ENCODE assay signal across 8 cellular contexts in genomic region chrX:51892921-51893745, GRCh38. TPM values are rescaled to one million over a fixed set of nuclear protein-coding genes. Genes with fewer than 3 reads are reported as not detected.
DNase-seq lines count a peak whose midpoint lies in the region; ATAC-seq and TF ChIP-seq lines count a peak whose summit lies in the region.

TSS of gene MAGED1 (plus strand) at chrX:51893623. CDS start at chrX:51894305, 682 bp downstream.

- peak within 1 kb of the TSS in 6 of 8 donors; percentile 69 to 79 (median 76) for H3K27ac ChIP-seq in spleen

- H3K4me1 ChIP-seq in spleen = peaks cover 0 to 28% (median 10%) of the 10 kb centered on the region in 6 donors

- no peaks in the 10 kb centered on the region for H3K27me3 ChIP-seq in spleen (replicated peaks in 1 of 7)

- H3K4me3 ChIP-seq in spleen = peak within 1 kb of the TSS; percentile 16 to 73 (median 44)

- ATAC-seq in GM18502 (IDR thresholded peaks at IDR 0.05; ENCODE audit: poor library complexity, unreplicated experiment) (peak; percentile 78), HG02943 (IDR thresholded peaks at IDR 0.05; ENCODE audit: low read depth, unreplicated experiment) (peak; percentile 49)

- 0 to 36% (median 3%) methylated on average over 30 to 35 of the region's 35 CpGs for WGBS in spleen, 5 donors

- intact Hi-C loops in spleen (cut with DNase I; ENCODE audit: low total_unique reads) = no loop called here

- H3K9me3 ChIP-seq in spleen = no peaks in the 10 kb centered on the region

- peak; percentile 87 for DNase-seq in NCI-H2107 treated with DMSO at 0.1 percent for 48 hours (lab: John Stamatoyannopoulos, UW; ENCODE audit: unreplicated experiment)
- DNase-seq in activated CD4-positive, CD25-positive, alpha-beta regulatory T cell treated with anti-CD3 and anti-CD28 coated beads, Interleukin-2, amount 50 U/mL, for 16 hours (ENCODE audit: low read depth, low spot score) = peak; percentile 28
- DNase-seq in central memory CD4-positive, alpha-beta T cell = peak; percentile 66
- peak; percentile 81 for DNase-seq in inferior parietal cortex (ENCODE audit: extremely low spot score)
- peak; percentile 89 for DNase-seq in spleen
- DNase-seq in GF-D8 (lab: John Stamatoyannopoulos, UW) = no peak

- peaks cover 0 to 20% (median 6%) of the 10 kb centered on the region in 6 donors for H3K36me3 ChIP-seq in spleen

- TF ChIP-seq CTCF in spleen (IDR thresholded peaks at IDR 0.05 in 8 of 11, conservative IDR thresholded peaks at IDR 0.05 in 3 of 11) = no peak

- TF ChIP-seq POLR2A in spleen (IDR thresholded peaks at IDR 0.05) = no peak

RNA-seq across cellular contexts. Expression of gene MAGED1, which starts in this region (rescaled TPM):
- 10 to 100 TPM; 41.5 to 75.5 (median 56.9) TPM for total RNA-seq in spleen
- 10 to 100 TPM; 18.8 to 25.2 (median 22.8) TPM for polyA plus RNA-seq in spleen
